In genomic region chr12:9794484-9795063, GRCh38 we compare ENCODE assay signal across 15 cellular contexts. TPM values are rescaled to one million over a fixed set of nuclear protein-coding genes. Genes with fewer than 3 reads are reported as not detected.
DNase-seq lines count a peak whose midpoint lies in the region; ATAC-seq and TF ChIP-seq lines count a peak whose summit lies in the region.
"Had no signal": no experiment of that assay in that cellular context is flagged by ENCODE, and none has a peak within 500 bp of the region (broad histone marks: within the 10 kb centered on the region; RNA-seq: fewer than 3 reads in every experiment).

No MANE protein-coding gene starts in this region.

- no peaks in the 10 kb centered on the region for H3K27me3 Mint-ChIP-seq in activated CD4-positive, alpha-beta T cell treated with anti-CD3 and anti-CD28 coated beads for 36 hours
- no peaks in the 10 kb centered on the region for H3K27me3 Mint-ChIP-seq in activated T-helper 2 cell treated with anti-CD3 and anti-CD28 coated beads, Interferon-gamma antibody, Interleukin-2, Interleukin-4, amounts not matched to agents 10 μg/mL and 5 μg/mL and 100 μg/mL, durations not matched to agents 14 hours and 24 hours and 36 hours (ENCODE audit: low read depth)

- peak overlapping the region; percentile 72 for H3K4me3 Mint-ChIP-seq in activated CD4-positive, alpha-beta T cell treated with anti-CD3 and anti-CD28 coated beads for 36 hours
- peak overlapping the region; percentile 74 for H3K4me3 Mint-ChIP-seq in activated T-helper 2 cell treated with anti-CD3 and anti-CD28 coated beads, Interferon-gamma antibody, Interleukin-2, Interleukin-4, amounts not matched to agents 10 μg/mL and 5 μg/mL and 100 μg/mL, durations not matched to agents 14 hours and 24 hours and 36 hours (ENCODE audit: low read depth)

- no peak for DNase-seq in activated CD4-positive, alpha-beta T cell treated with anti-CD3 and anti-CD28 coated beads for 36 hours
- no peak for DNase-seq in activated CD4-positive, alpha-beta T cell treated with anti-CD3 and anti-CD28 coated beads, Interleukin-2, amount 50 U/mL, for 4 hours
- DNase-seq in HL-60 (ENCODE audit: low read depth in 1 of 2, low spot score in 1 of 2): no peak
- DNase-seq in activated T-helper 2 cell treated with anti-CD3 and anti-CD28 coated beads, Interferon-gamma antibody, Interleukin-2, Interleukin-4, amounts not matched to agents 10 μg/mL and 5 μg/mL and 100 μg/mL, durations not matched to agents 14 hours and 24 hours and 36 hours (ENCODE audit: low spot score): no peak
- DNase-seq in spleen: no peak
- no peak for DNase-seq in inferior parietal cortex (ENCODE audit: extremely low spot score)
- DNase-seq in iPS-NIHi7 (ENCODE audit: extremely low spot score): no peak
- DNase-seq in stimulated activated CD4-positive, alpha-beta T cell treated with anti-CD3 and anti-CD28 coated beads, Interleukin-15, amount 100 ng/mL, for 24 hours: no peak
- DNase-seq: heart left ventricle; lower lobe of right lung; Right ventricle myocardium superior; stimulated activated CD4-positive, alpha-beta T cell treated with anti-CD3 and anti-CD28 coated beads, Interleukin-4, amount 100 ng/mL, for 1 hour; substantia nigra had no signal

- H3K27me3 ChIP-seq in HL-60 (ENCODE audit: insufficient read depth, poor library complexity, severe bottlenecking) (no peaks in the 10 kb centered on the region), spleen (replicated peaks in 1 of 7) (no peaks in the 10 kb centered on the region)
- H3K27me3 ChIP-seq: heart left ventricle had no signal

- intact Hi-C loops in activated CD4-positive, alpha-beta T cell treated with anti-CD3 and anti-CD28 coated beads for 36 hours (cut with DNase I, micrococcal nuclease): loop anchor here (1.0 to 5.0 kb wide), 9 partner anchors 33 to 549 kb away; partner anchors contain the start of genes CLEC2B (in 1 of the 2) and CLEC2D (in 1 of the 2)
- intact Hi-C loops in activated T-helper 2 cell treated with anti-CD3 and anti-CD28 coated beads, Interferon-gamma antibody, Interleukin-2, Interleukin-4, amounts not matched to agents 10 μg/mL and 5 μg/mL and 100 μg/mL, durations not matched to agents 14 hours and 24 hours and 36 hours (cut with micrococcal nuclease): loop anchor here (1.0 to 10.0 kb wide), 5 partner anchors 21 to 550 kb away; partner anchors contain the start of genes GABARAPL1 and KLRD1
- intact Hi-C loops in spleen (cut with DNase I; ENCODE audit: low total_unique reads): loop anchor here (5.0 kb wide), 1 partner anchor 42 kb away; no protein-coding TSS in a partner anchor

- WGBS in spleen, 5 donors: 47 to 63% (median 52%) methylated on average over 2 of the region's 2 CpGs

- H3K27ac Mint-ChIP-seq in activated CD4-positive, alpha-beta T cell treated with anti-CD3 and anti-CD28 coated beads for 36 hours: peak overlapping the region; percentile 92
- H3K27ac Mint-ChIP-seq in activated T-helper 2 cell treated with anti-CD3 and anti-CD28 coated beads, Interferon-gamma antibody, Interleukin-2, Interleukin-4, amounts not matched to agents 10 μg/mL and 5 μg/mL and 100 μg/mL, durations not matched to agents 14 hours and 24 hours and 36 hours: peak overlapping the region; percentile 84

- H3K9me3 ChIP-seq in spleen: peaks cover 0 to 10% (median 0%) of the 10 kb centered on the region in 8 donors
- H3K9me3 ChIP-seq: lower lobe of right lung had no signal

- H3K4me3 ChIP-seq in HL-60 (replicated peaks; ENCODE audit: insufficient read depth, low read length) (no peak overlapping the region), spleen (no peak overlapping the region)
- H3K4me3 ChIP-seq: HAP-1, lower lobe of right lung had no signal

- H3K27ac ChIP-seq in HL-60 (replicated peaks) (peak overlapping the region; percentile 81), spleen (peak overlapping the region in 6 of 8 donors; percentile 8 to 58 (median 35))
- H3K27ac ChIP-seq: lower lobe of right lung had no signal

- POLR2A ChIA-PET in activated CD4-positive, alpha-beta T cell treated with anti-CD3 and anti-CD28 coated beads for 36 hours (lab: Charles Lee): interaction anchor here (0.7 to 6.2 kb wide), 12 partner anchors 12 to 147 kb away, joined by 3 to 191 read pairs (median 4); partner anchors contain the start of genes CD69 and CLEC2D

- TF ChIP-seq POLR2A in spleen (IDR thresholded peaks at IDR 0.05): no peak

- H3K4me1 Mint-ChIP-seq in activated CD4-positive, alpha-beta T cell treated with anti-CD3 and anti-CD28 coated beads for 36 hours: peaks cover 66% of the 10 kb centered on the region
- peaks cover 65% of the 10 kb centered on the region for H3K4me1 Mint-ChIP-seq in activated T-helper 2 cell treated with anti-CD3 and anti-CD28 coated beads, Interferon-gamma antibody, Interleukin-2, Interleukin-4, amounts not matched to agents 10 μg/mL and 5 μg/mL and 100 μg/mL, durations not matched to agents 14 hours and 24 hours and 36 hours (ENCODE audit: low read depth)

- H3K36me3 Mint-ChIP-seq in activated CD4-positive, alpha-beta T cell treated with anti-CD3 and anti-CD28 coated beads for 36 hours (ENCODE audit: low read depth): peaks cover 5% of the 10 kb centered on the region
- peaks cover 4% of the 10 kb centered on the region for H3K36me3 Mint-ChIP-seq in activated T-helper 2 cell treated with anti-CD3 and anti-CD28 coated beads, Interferon-gamma antibody, Interleukin-2, Interleukin-4, amounts not matched to agents 10 μg/mL and 5 μg/mL and 100 μg/mL, durations not matched to agents 14 hours and 24 hours and 36 hours (ENCODE audit: low read depth)

- CTCF ChIA-PET in activated CD4-positive, alpha-beta T cell treated with anti-CD3 and anti-CD28 coated beads for 36 hours (lab: Charles Lee): interaction anchor here (0.6 to 10.7 kb wide), 6 partner anchors 16 to 133 kb away, joined by 3 to 804 read pairs (median 4); partner anchors contain the start of gene CD69

- ATAC-seq in activated CD4-positive, alpha-beta T cell treated with anti-CD3 and anti-CD28 coated beads for 36 hours: peak; percentile 54
- ATAC-seq: heart left ventricle, lower lobe of right lung had no signal

- H3K4me1 ChIP-seq in spleen: peaks cover 5 to 60% (median 36%) of the 10 kb centered on the region in 6 donors

- H3K9me3 Mint-ChIP-seq in activated CD4-positive, alpha-beta T cell treated with anti-CD3 and anti-CD28 coated beads for 36 hours (ENCODE audit: low read depth): peaks cover 5% of the 10 kb centered on the region
- H3K9me3 Mint-ChIP-seq in activated T-helper 2 cell treated with anti-CD3 and anti-CD28 coated beads, Interferon-gamma antibody, Interleukin-2, Interleukin-4, amounts not matched to agents 10 μg/mL and 5 μg/mL and 100 μg/mL, durations not matched to agents 14 hours and 24 hours and 36 hours: peaks cover 13% of the 10 kb centered on the region

- TF ChIP-seq CTCF in HL-60 (IDR thresholded peaks at IDR 0.05; ENCODE audit: insufficient read depth, low read length) (no peak), spleen (IDR thresholded peaks at IDR 0.05 in 8 of 11, conservative IDR thresholded peaks at IDR 0.05 in 3 of 11) (no peak)

- no peaks in the 10 kb centered on the region for H3K36me3 ChIP-seq in spleen
- H3K36me3 ChIP-seq: HAP-1, heart left ventricle, lower lobe of right lung had no signal

RNA-seq across cellular contexts. Expression of gene KLRF1, which starts 32.7 kb away (rescaled TPM):
- not detected for total RNA-seq in activated CD4-positive, alpha-beta T cell treated with anti-CD3 and anti-CD28 coated beads for 36 hours
- total RNA-seq in activated T-helper 2 cell treated with anti-CD3 and anti-CD28 coated beads, Interferon-gamma antibody, Interleukin-2, Interleukin-4, amounts not matched to agents 10 μg/mL and 5 μg/mL and 100 μg/mL, durations not matched to agents 14 hours and 24 hours and 36 hours: not detected in 2 replicates
- total RNA-seq in spleen: 10 to 100 TPM in 4 of 7 donors, 1 to 10 TPM in 3; 7.9 to 22.6 (median 11.4) TPM
- polyA plus RNA-seq in spleen: 10 to 100 TPM in 1 of 3 donors, 1 to 10 TPM in 2; 8.4 to 10.2 (median 8.6) TPM
- total RNA-seq: A673 had no signal

RNA-seq across cellular contexts. Expression of gene CD69, which starts 33.9 kb away (rescaled TPM):
- total RNA-seq in activated CD4-positive, alpha-beta T cell treated with anti-CD3 and anti-CD28 coated beads for 36 hours: 100 to 1,000 TPM in 1 of 2 experiments, 10 to 100 TPM in 1; 97.9 to 127 TPM
- 70.9 and 72.2 TPM in 2 replicates for total RNA-seq in activated T-helper 2 cell treated with anti-CD3 and anti-CD28 coated beads, Interferon-gamma antibody, Interleukin-2, Interleukin-4, amounts not matched to agents 10 μg/mL and 5 μg/mL and 100 μg/mL, durations not matched to agents 14 hours and 24 hours and 36 hours
- total RNA-seq in spleen: 100 to 1,000 TPM in 1 of 7 donors, 10 to 100 TPM in 6; 29.5 to 123 (median 65.6) TPM
- polyA plus RNA-seq in spleen: 10 to 100 TPM; 49.2 to 71.6 (median 55.1) TPM
- total RNA-seq: A673 had no signal
